Comparison of ENCODE assay signal across 36 cellular contexts in the genomic region with DNA sequence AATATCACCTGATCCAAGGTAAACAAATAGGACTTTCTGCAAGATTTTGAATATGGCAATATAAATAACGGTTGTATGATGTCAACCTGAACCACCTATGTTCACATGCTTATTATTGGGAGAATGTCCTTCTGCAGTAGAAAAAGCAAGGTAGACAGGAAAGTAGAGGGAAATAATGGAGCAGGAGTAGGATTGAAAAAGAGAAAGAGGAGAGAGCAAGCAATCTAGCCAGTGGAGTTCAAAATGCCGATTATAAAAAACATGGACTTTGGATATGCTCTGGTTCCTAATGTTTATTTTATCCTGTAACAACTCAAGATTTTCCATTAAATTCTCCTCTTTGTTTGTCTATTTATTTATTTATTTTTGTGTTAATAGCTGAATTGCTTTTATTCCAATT.
DNase-seq lines count a peak whose midpoint lies in the region; ATAC-seq, FAIRE-seq and TF ChIP-seq lines count a peak whose summit lies in the region.
"Had no signal": no experiment of that assay in that cellular context is flagged by ENCODE, and none has a peak within 500 bp of the region (broad histone marks: within the 10 kb centered on the region; RNA-seq: fewer than 3 reads in every experiment).

No MANE protein-coding gene starts in this region.

- H4K20me1 ChIP-seq in HepG2 (ENCODE audit: insufficient read depth, low read length), result no peaks in the 10 kb centered on the region
- no peaks in the 10 kb centered on the region for H4K20me1 ChIP-seq in K562 (replicated peaks; ENCODE audit: control insufficient read depth, insufficient read depth, low read length)
- H4K20me1 ChIP-seq: BLaER1; BLaER1 treated with 17β-estradiol and CSF1 and Interleukin-3, amounts not matched to agents 10 nM and 100 nM had no signal

- peak overlapping the region; percentile 18 to 27 (median 20) for H3K4me3 ChIP-seq in liver (ENCODE audit: low read depth in 1 of 3, low read length in 3 of 3)
- H3K4me3 ChIP-seq in HepG2 (replicated peaks in 1 of 3; ENCODE audit: insufficient read depth in 1 of 3, low read depth in 2 of 3, low read length in 3 of 3), result no peak overlapping the region
- no peak overlapping the region for H3K4me3 ChIP-seq in K562
- H3K4me3 ChIP-seq in right lobe of liver, result peak overlapping the region in 2 of 3 donors; percentile 12 to 31
- H3K4me3 ChIP-seq: A549; BLaER1; BLaER1 treated with 17β-estradiol and CSF1 and Interleukin-3, amounts not matched to agents 10 nM and 100 nM had no signal

- H3K4me1 ChIP-seq in liver (ENCODE audit: control insufficient read depth in 4 of 4, insufficient read depth in 4 of 4, low read length in 3 of 4), result peaks cover 0 to 7% (median 1%) of the 10 kb centered on the region in 4 donors
- H3K4me1 ChIP-seq in HepG2 (ENCODE audit: insufficient read depth, low read length), result no peaks in the 10 kb centered on the region
- no peaks in the 10 kb centered on the region for H3K4me1 ChIP-seq in K562 (replicated peaks in 1 of 2; ENCODE audit: control insufficient read depth in 2 of 2, insufficient read depth in 2 of 2, low read length in 2 of 2)
- peaks cover 0 to 10% (median 0%) of the 10 kb centered on the region in 4 donors for H3K4me1 ChIP-seq in right lobe of liver
- H3K4me1 ChIP-seq: A549, BE2C, BLaER1, Caco-2 had no signal

- H3K27me3 Mint-ChIP-seq in activated CD4-positive, alpha-beta memory T cell treated with anti-CD3 and anti-CD28 coated beads for 36 hours, result no peaks in the 10 kb centered on the region
- H3K27me3 Mint-ChIP-seq: B cell; CD4-positive, alpha-beta memory T cell; CD4-positive, alpha-beta T cell; CD4-positive, CD25-positive, alpha-beta regulatory T cell; CD8-positive, alpha-beta memory T cell had no signal

- WGBS in liver, result 37% methylated on average over 2 of the region's 2 CpGs
- WGBS in HepG2 (ENCODE audit: low lambda C conversion rate), result 23% methylated on average over 2 of the region's 2 CpGs
- 0% methylated on average over 2 of the region's 2 CpGs for WGBS in K562 (ENCODE audit: insufficient coverage, low coverage, missing lambda C conversion rate)
- 33% methylated on average over 2 of the region's 2 CpGs for WGBS in right lobe of liver (ENCODE audit: insufficient coverage, low coverage, low lambda C conversion rate, missing lambda C conversion rate)

- peaks cover 3% of the 10 kb centered on the region for H3K9me3 Mint-ChIP-seq in activated CD4-positive, alpha-beta memory T cell treated with anti-CD3 and anti-CD28 coated beads for 36 hours
- H3K9me3 Mint-ChIP-seq: CD14-positive monocyte had no signal

- FAIRE-seq in HepG2 (lab: Jason Lieb, UNC), result no peak
- no peak for FAIRE-seq in K562 (lab: Jason Lieb, UNC)
- FAIRE-seq: A549, D721Med had no signal

- H3K79me2 ChIP-seq in HepG2 (ENCODE audit: insufficient read depth, low read length), result no peaks in the 10 kb centered on the region
- H3K79me2 ChIP-seq in K562 (ENCODE audit: control insufficient read depth, insufficient read depth, low read length), result no peaks in the 10 kb centered on the region

- in situ Hi-C loops in HepG2 (cut with HindIII; ENCODE audit: extremely low pct_ligation_motif_present, low pct_unique_long_range_greater_than_20kb) (no loop called here), K562 (cut with MboI) (no loop called here)

- H3K4me3 Mint-ChIP-seq in activated CD4-positive, alpha-beta memory T cell treated with anti-CD3 and anti-CD28 coated beads for 36 hours, result no peak overlapping the region
- H3K4me3 Mint-ChIP-seq: B cell; CD14-positive monocyte; CD4-positive, alpha-beta memory T cell; CD4-positive, alpha-beta T cell; CD4-positive, CD25-positive, alpha-beta regulatory T cell; CD8-positive, alpha-beta memory T cell; CD8-positive, alpha-beta T cell had no signal

- CTCF ChIA-PET in HepG2 (lab: Yijun Ruan, JAX; ENCODE audit: low intra/inter-chr PET ratio, low total read pairs) (no interaction called here), K562 (lab: Yijun Ruan, JAX; ENCODE audit: low intra/inter-chr PET ratio) (no interaction called here)
- CTCF ChIA-PET in activated CD4-positive, alpha-beta memory T cell treated with anti-CD3 and anti-CD28 coated beads for 36 hours (lab: Charles Lee), result no interaction called here

- H3K9me3 ChIP-seq in liver (ENCODE audit: control insufficient read depth in 4 of 4, low read length in 3 of 4), result no peaks in the 10 kb centered on the region
- no peaks in the 10 kb centered on the region for H3K9me3 ChIP-seq in HepG2 (ENCODE audit: low read length)
- no peaks in the 10 kb centered on the region; the same call in 1 of the 2 replicates for H3K9me3 ChIP-seq in K562 (replicated peaks; ENCODE audit: control insufficient read depth, insufficient read depth, low read depth, low read length)
- no peaks in the 10 kb centered on the region for H3K9me3 ChIP-seq in right lobe of liver
- H3K9me3 ChIP-seq: A549; BE2C; BLaER1; BLaER1 treated with 17β-estradiol and CSF1 and Interleukin-3, amounts not matched to agents 10 nM and 100 nM; Caco-2 had no signal

- H2AFZ ChIP-seq in HepG2 (ENCODE audit: low read length) (no peak overlapping the region), K562 (ENCODE audit: low read depth, low read length) (no peak overlapping the region)

- intact Hi-C loops in HepG2 (cut with micrococcal nuclease; ENCODE audit: unreplicated experiment), result no loop called here
- intact Hi-C loops in K562 (cut with micrococcal nuclease), result no loop called here
- intact Hi-C loops in right lobe of liver (cut with DNase I), result no loop called here
- intact Hi-C loops in activated CD4-positive, alpha-beta memory T cell treated with anti-CD3 and anti-CD28 coated beads for 36 hours (cut with micrococcal nuclease), result no loop called here

- no peaks in the 10 kb centered on the region for H3K4me1 Mint-ChIP-seq in activated CD4-positive, alpha-beta memory T cell treated with anti-CD3 and anti-CD28 coated beads for 36 hours (ENCODE audit: low read depth)
- H3K4me1 Mint-ChIP-seq: B cell; CD14-positive monocyte; CD4-positive, alpha-beta memory T cell; CD4-positive, CD25-positive, alpha-beta regulatory T cell; CD8-positive, alpha-beta memory T cell had no signal

- DNase-seq in HepG2 (ENCODE audit: low spot score) (no peak), K562 (ENCODE audit: extremely low read depth in 1 of 4, low spot score in 3 of 4) (no peak), left lobe of liver (ENCODE audit: low spot score) (no peak), right lobe of liver (no peak), NCI-H226 (no peak)
- no peak for DNase-seq in activated CD4-positive, alpha-beta memory T cell treated with anti-CD3 and anti-CD28 coated beads for 36 hours
- DNase-seq: 8988T; ACHN; AML-193; BE2C; C1 segment of cervical spinal cord; Caco-2; Calu3; CD4-positive, alpha-beta memory T cell; CD4-positive, alpha-beta T cell; CD4-positive, CD25-positive, alpha-beta regulatory T cell; CD8-positive, alpha-beta memory T cell; CD8-positive, alpha-beta T cell; COR-L47; DMS 273 treated with DMSO at 0.1 percent for 48 hours; DMS153; DMS53; DMS79; DMS79 treated with DMSO at 0.1 percent for 48 hours; DND-41; EL had no signal

- no peaks in the 10 kb centered on the region for H3K36me3 Mint-ChIP-seq in activated CD4-positive, alpha-beta memory T cell treated with anti-CD3 and anti-CD28 coated beads for 36 hours
- H3K36me3 Mint-ChIP-seq: CD14-positive monocyte; CD4-positive, alpha-beta memory T cell; CD4-positive, CD25-positive, alpha-beta regulatory T cell; CD8-positive, alpha-beta memory T cell; CD8-positive, alpha-beta T cell had no signal

- TF ChIP-seq EP300 in HepG2 (IDR thresholded peaks at IDR 0.05; ENCODE audit: low read depth in 2 of 2, low read length in 2 of 2), result no peak
- TF ChIP-seq EP300 in HepG2 (CRISPR knock-in tag; IDR thresholded peaks at IDR 0.05; ENCODE audit: borderline replicate concordance), result no peak
- TF ChIP-seq EP300 in K562 (IDR thresholded peaks at IDR 0.05; ENCODE audit: low read length), result no peak

- TF ChIP-seq POLR2A in HepG2 (IDR thresholded peaks at IDR 0.05; ENCODE audit: insufficient read depth in 1 of 2, low read depth in 2 of 2, low read length in 2 of 2), result no peak
- no peak for TF ChIP-seq POLR2A in K562 (conservative IDR thresholded peaks at IDR 0.05)
- no peak for TF ChIP-seq POLR2A in right lobe of liver (IDR thresholded peaks at IDR 0.05)

- POLR2A ChIA-PET in HepG2 (lab: Yijun Ruan, JAX) (no interaction called here), K562 (lab: Yijun Ruan, JAX) (no interaction called here)
- POLR2A ChIA-PET in activated CD4-positive, alpha-beta memory T cell treated with anti-CD3 and anti-CD28 coated beads for 36 hours (lab: Charles Lee), result no interaction called here

- TF ChIP-seq CTCF in liver (IDR thresholded peaks at IDR 0.05; ENCODE audit: low read depth, low read length, missing input control) (no peak), HepG2 (CRISPR knock-in tag; IDR thresholded peaks at IDR 0.05) (no peak), K562 (IDR thresholded peaks at IDR 0.05 in 2 of 3, conservative IDR thresholded peaks at IDR 0.05 in 1 of 3; ENCODE audit: insufficient read depth in 2 of 3, low read depth in 1 of 3, low read length in 3 of 3) (no peak), right lobe of liver (IDR thresholded peaks at IDR 0.05) (no peak)

- no peaks in the 10 kb centered on the region for H3K27me3 ChIP-seq in liver (ENCODE audit: control insufficient read depth in 4 of 4, insufficient read depth in 4 of 4, low read length in 3 of 4)
- H3K27me3 ChIP-seq in HepG2 (ENCODE audit: control insufficient read depth in 1 of 2, insufficient read depth in 2 of 2, low read length in 2 of 2), result no peaks in the 10 kb centered on the region
- no peaks in the 10 kb centered on the region for H3K27me3 ChIP-seq in K562 (ENCODE audit: control insufficient read depth in 2 of 2, insufficient read depth in 2 of 2, low read length in 2 of 2)
- H3K27me3 ChIP-seq in right lobe of liver, result no peaks in the 10 kb centered on the region
- H3K27me3 ChIP-seq: BE2C; BLaER1; BLaER1 treated with 17β-estradiol and CSF1 and Interleukin-3, amounts not matched to agents 10 nM and 100 nM had no signal

- H3K9ac ChIP-seq in liver (ENCODE audit: low read depth in 1 of 2, low read length in 2 of 2) (no peak overlapping the region), HepG2 (ENCODE audit: insufficient read depth, low read depth, low read length) (no peak overlapping the region), K562 (ENCODE audit: insufficient read depth in 1 of 2, low read depth in 2 of 2, low read length in 2 of 2) (no peak overlapping the region)
- H3K9ac ChIP-seq: BLaER1; BLaER1 treated with 17β-estradiol and CSF1 and Interleukin-3, amounts not matched to agents 10 nM and 100 nM had no signal

- no TSS peak for BruUV-seq in HepG2 (replicated peaks; lab: Mats Ljungman, UMichigan)
- BruUV-seq in K562 (replicated peaks; lab: Mats Ljungman, UMichigan), result no TSS peak

- ATAC-seq in HepG2 (no peak), K562 (no peak), left lobe of liver (peak; percentile 89), right lobe of liver (peak; percentile 80 to 90 (median 84)), HG03442 (IDR thresholded peaks at IDR 0.05; ENCODE audit: unreplicated experiment) (no peak)
- ATAC-seq: A549; CD8-positive, alpha-beta T cell had no signal

- H3K4me2 ChIP-seq in HepG2 (ENCODE audit: low read depth, low read length) (no peak overlapping the region), K562 (ENCODE audit: insufficient read depth, low read length) (no peak overlapping the region)
- H3K4me2 ChIP-seq: A549; BLaER1; BLaER1 treated with 17β-estradiol and CSF1 and Interleukin-3, amounts not matched to agents 10 nM and 100 nM had no signal

- no peaks in the 10 kb centered on the region for H3K9me1 ChIP-seq in K562 (ENCODE audit: control insufficient read depth, insufficient read depth, low read length)

- peak in 1 of 2 donors; percentile 31 for TF ChIP-seq RAD21 in liver (IDR thresholded peaks at IDR 0.05)
- TF ChIP-seq RAD21 in HepG2 (CRISPR knock-in tag; IDR thresholded peaks at IDR 0.05), result no peak
- TF ChIP-seq RAD21 in K562 (CRISPR knock-in tag; conservative IDR thresholded peaks at IDR 0.05 in 1 of 2, IDR thresholded peaks at IDR 0.05 in 1 of 2), result no peak

- H3K27ac Mint-ChIP-seq in activated CD4-positive, alpha-beta memory T cell treated with anti-CD3 and anti-CD28 coated beads for 36 hours, result no peak overlapping the region
- H3K27ac Mint-ChIP-seq: B cell; CD14-positive monocyte; CD4-positive, alpha-beta memory T cell; CD4-positive, alpha-beta T cell; CD4-positive, CD25-positive, alpha-beta regulatory T cell; CD8-positive, alpha-beta memory T cell; CD8-positive, alpha-beta T cell had no signal

- H3K36me3 ChIP-seq in liver (ENCODE audit: control insufficient read depth in 4 of 4, insufficient read depth in 3 of 4, low read depth in 1 of 4, low read length in 3 of 4), result no peaks in the 10 kb centered on the region
- H3K36me3 ChIP-seq in HepG2 (replicated peaks in 1 of 2; ENCODE audit: control insufficient read depth in 1 of 2, insufficient read depth in 2 of 2, low read length in 2 of 2), result no peaks in the 10 kb centered on the region
- no peaks in the 10 kb centered on the region for H3K36me3 ChIP-seq in K562 (ENCODE audit: control insufficient read depth, insufficient read depth, low read length)
- no peaks in the 10 kb centered on the region for H3K36me3 ChIP-seq in right lobe of liver
- H3K36me3 ChIP-seq: BE2C; BLaER1; BLaER1 treated with 17β-estradiol and CSF1 and Interleukin-3, amounts not matched to agents 10 nM and 100 nM had no signal

- H3K27ac ChIP-seq in liver (ENCODE audit: low read depth in 1 of 2, low read length in 2 of 2), result peak overlapping the region in 1 of 2 donors; percentile 52
- H3K27ac ChIP-seq in HepG2 (ENCODE audit: extremely low read length, insufficient read depth, low read length), result no peak overlapping the region
- H3K27ac ChIP-seq in K562 (ENCODE audit: extremely low read depth, low read depth, low read length), result no peak overlapping the region
- peak overlapping the region in 2 of 3 donors; percentile 38 to 45 for H3K27ac ChIP-seq in right lobe of liver
- H3K27ac ChIP-seq: 22Rv1; A549; BLaER1; BLaER1 treated with 17β-estradiol and CSF1 and Interleukin-3, amounts not matched to agents 10 nM and 100 nM; C4-2B had no signal

Comparison
In these comparisons a context has a peak if more than half of its experiments do, and no peak if none do; other contexts are left out.
1. H3K27ac ChIP-seq: peak in right lobe of liver (2 of 3); none in HepG2 (single experiment) and K562 (single experiment).
2. H3K4me3 ChIP-seq: peak in liver (3 of 3) and right lobe of liver (2 of 3); none in HepG2 (0 of 3) and K562 (single experiment).
3. ATAC-seq: peak in left lobe of liver (single experiment) and right lobe of liver (4 of 4); none in HepG2 (single experiment), K562 (single experiment) and HG03442 (single experiment).